3 cellular contexts compared by ENCODE assay signal in genomic region chrX:50452782-50453181, GRCh38.
TF ChIP-seq lines count a peak whose summit lies in the region.

No MANE protein-coding gene starts in this region.

TF ChIP-seq in HepG2, 621 proteins besides CTCF, POLR2A, EP300 and RAD21:
- TF ChIP-seq MAFK (conservative IDR thresholded peaks at IDR 0.05 in 1 of 2, IDR thresholded peaks at IDR 0.05 in 1 of 2; ENCODE audit: low read length in 2 of 2) (peak in 1 of 2 experiments; percentile 65; a peak in 2 of 4 replicates), ZHX2 (IDR thresholded peaks at IDR 0.05; ENCODE audit: low read depth) (no peak), ZHX2 (CRISPR knock-in tag; IDR thresholded peaks at IDR 0.05; ENCODE audit: borderline replicate concordance) (no peak), CBX1 (IDR thresholded peaks at IDR 0.05; ENCODE audit: low read depth) (no peak), FOSL1 (CRISPR knock-in tag; IDR thresholded peaks at IDR 0.05; ENCODE audit: borderline replicate concordance) (no peak), MAFF (IDR thresholded peaks at IDR 0.05; ENCODE audit: low read depth, low read length) (peak; percentile 38; the same call in 1 of the 2 replicates)

TF ChIP-seq in A549, 52 proteins besides CTCF, POLR2A, EP300 and RAD21:
- TF ChIP-seq HDAC2 (IDR thresholded peaks at IDR 0.05) (no peak), MAFK (IDR thresholded peaks at IDR 0.05; ENCODE audit: partially characterized antibody) (peak; percentile 38), RFX5 (IDR thresholded peaks at IDR 0.05) (no peak)

TF ChIP-seq in IMR-90, 13 proteins besides CTCF, POLR2A, EP300 and RAD21:
- no peak for TF ChIP-seq MAZ (IDR thresholded peaks at IDR 0.05; ENCODE audit: borderline replicate concordance, low read depth, low read length)
- no peak for TF ChIP-seq CHD1 (IDR thresholded peaks at IDR 0.05; ENCODE audit: low read depth, low read length)
- TF ChIP-seq USF2 (IDR thresholded peaks at IDR 0.05; ENCODE audit: low read depth, low read length): no peak
- no peak for TF ChIP-seq NFE2L2 (IDR thresholded peaks at IDR 0.05; ENCODE audit: low read depth, low read length)
- no peak for TF ChIP-seq MXI1 (IDR thresholded peaks at IDR 0.05; ENCODE audit: borderline replicate concordance, low read depth, low read length)
- no peak for TF ChIP-seq RFX5 (IDR thresholded peaks at IDR 0.05; ENCODE audit: low read depth, low read length)
- TF ChIP-seq SMC3 (IDR thresholded peaks at IDR 0.05; ENCODE audit: low read depth, low read length): no peak
- TF ChIP-seq MAFK (IDR thresholded peaks at IDR 0.05; ENCODE audit: low read depth, low read length): peak; percentile 67; the same call in 1 of the 2 replicates
